ENCODE assay signal across 8 cellular contexts in genomic region chr7:144834516-144835165, GRCh38. TPM values are rescaled to one million over a fixed set of nuclear protein-coding genes. Genes with fewer than 3 reads are reported as not detected.
DNase-seq lines count a peak whose midpoint lies in the region; ATAC-seq and TF ChIP-seq lines count a peak whose summit lies in the region.

No MANE protein-coding gene starts in this region.

- H2BK120ac ChIP-seq in H9 (ENCODE audit: low read depth, low read length, poor library complexity, severe bottlenecking): no peak overlapping the region

- no peak overlapping the region for H2AK5ac ChIP-seq in H9 (ENCODE audit: insufficient read length, low read length)

- H2BK20ac ChIP-seq in H9 (ENCODE audit: low read depth, low read length, poor library complexity, severe bottlenecking): no peak overlapping the region

- H3K14ac ChIP-seq in H9 (ENCODE audit: insufficient read depth, low read length): no peak overlapping the region

- H4K91ac ChIP-seq in H9 (ENCODE audit: insufficient read length, low read depth, low read length): no peak overlapping the region

- H4K20me1 ChIP-seq in H9 (ENCODE audit: control insufficient read depth, insufficient read depth, insufficient read length): no peaks in the 10 kb centered on the region

- no peak overlapping the region for H3K9ac ChIP-seq in H9 (ENCODE audit: extremely low read depth, insufficient read length, low read length)

- H3K4me3 ChIP-seq in GM12875 (ENCODE audit: low read depth, low read length) (peak overlapping the region; percentile 85), psoas muscle (peak overlapping the region; percentile 81)

- H3K4me3 Mint-ChIP-seq in H9: peak overlapping the region; percentile 84 to 98
- H3K4me3 Mint-ChIP-seq in glutamatergic neuron (ENCODE audit: unreplicated experiment): peak overlapping the region; percentile 95

- H3K9me3 ChIP-seq in H9 (ENCODE audit: control insufficient read depth, low read depth, low read length): no peaks in the 10 kb centered on the region
- no peaks in the 10 kb centered on the region for H3K9me3 ChIP-seq in psoas muscle

- H3K56ac ChIP-seq in H9 (ENCODE audit: insufficient read length, low read depth, low read length): no peak overlapping the region

- H4K8ac ChIP-seq in H9 (replicated peaks; ENCODE audit: insufficient read length, low read depth, low read length): no peak overlapping the region

- H3K27me3 Mint-ChIP-seq in H9 (ENCODE audit: low read depth): peaks cover 6% of the 10 kb centered on the region
- H3K27me3 Mint-ChIP-seq in glutamatergic neuron (ENCODE audit: unreplicated experiment): peaks cover 3% of the 10 kb centered on the region

- peaks cover 0 to 16% of the 10 kb centered on the region in 2 experiments; a peak in 1 of 5 replicates for H3K9me3 Mint-ChIP-seq in H9
- peaks cover 8% of the 10 kb centered on the region for H3K9me3 Mint-ChIP-seq in glutamatergic neuron (ENCODE audit: unreplicated experiment)

- H3K27ac Mint-ChIP-seq in H9 (no peak overlapping the region; a peak in 1 of 7 replicates), glutamatergic neuron (ENCODE audit: unreplicated experiment) (peak overlapping the region; percentile 99)

- no peaks in the 10 kb centered on the region for H3K79me2 ChIP-seq in H9 (ENCODE audit: insufficient read depth, low read length)

- no peak overlapping the region for H3T11ph ChIP-seq in H9 (ENCODE audit: low read length)

- no peak overlapping the region for H2AFZ ChIP-seq in H9 (ENCODE audit: low read length)

- peaks cover 0 to 9% (median 3%) of the 10 kb centered on the region in 3 experiments; a peak in 3 of 7 replicates for H3K36me3 Mint-ChIP-seq in H9 (ENCODE audit: insufficient read depth in 1 of 3, low read depth in 3 of 3)
- no peaks in the 10 kb centered on the region for H3K36me3 Mint-ChIP-seq in glutamatergic neuron (ENCODE audit: unreplicated experiment)

- H2BK12ac ChIP-seq in H9 (ENCODE audit: insufficient read length, low read depth, low read length): no peak overlapping the region

- no peak overlapping the region for H3K18ac ChIP-seq in H9 (ENCODE audit: insufficient read length, low read depth, low read length)

- H3K4me2 ChIP-seq in H9 (ENCODE audit: insufficient read depth, insufficient read length, low read length): peak overlapping the region; percentile 92

- peaks cover 7% of the 10 kb centered on the region for H3K23me2 ChIP-seq in H9 (ENCODE audit: insufficient read length, low read depth, low read length, poor library complexity, severe bottlenecking)

- no peak overlapping the region for H2BK5ac ChIP-seq in H9 (ENCODE audit: insufficient read length, low read length)

- no peak for DNase-seq in H9
- DNase-seq in MV-4-11 (lab: John Stamatoyannopoulos, UW): peak; percentile 81
- peak; percentile 39 to 48 for DNase-seq in activated T-cell treated with anti-CD3 and anti-CD28 coated beads, Interleukin-2, amount 50 U/mL, for 48 hours
- no peak for DNase-seq in glutamatergic neuron
- DNase-seq in psoas muscle: no peak
- DNase-seq in activated gamma-delta T cell treated with Interleukin-2 at 50 U/mL for 16 hours: no peak
- DNase-seq in NCI-H1417 (lab: John Stamatoyannopoulos, UW): no peak

- H3K79me1 ChIP-seq in H9 (ENCODE audit: insufficient read depth, low read depth, low read length, poor library complexity, severe bottlenecking): no peaks in the 10 kb centered on the region

- H3K27me3 ChIP-seq in H9 (ENCODE audit: insufficient read depth, low read length) (no peaks in the 10 kb centered on the region), psoas muscle (ENCODE audit: insufficient read depth in 3 of 3, low read length in 2 of 3) (no peaks in the 10 kb centered on the region)

- H3K4me1 Mint-ChIP-seq in H9 (peaks cover 3 to 6% of the 10 kb centered on the region in 2 experiments; a peak in 2 of 4 replicates), glutamatergic neuron (ENCODE audit: low read depth, unreplicated experiment) (no peaks in the 10 kb centered on the region)

- H2BK15ac ChIP-seq in H9 (ENCODE audit: low read depth, low read length): no peak overlapping the region

- ATAC-seq in psoas muscle: peak in 2 of 4 donors; percentile 13 to 23

- H3K36me3 ChIP-seq in psoas muscle (ENCODE audit: insufficient read depth in 1 of 2, low read depth in 1 of 2): no peaks in the 10 kb centered on the region

- no peak overlapping the region for H3K4ac ChIP-seq in H9 (ENCODE audit: low read depth, low read length)

- TF ChIP-seq CTCF in GM12875 (IDR thresholded peaks at IDR 0.05; ENCODE audit: borderline replicate concordance, insufficient read depth, low read depth, low read length): no peak
- no peak for TF ChIP-seq CTCF in H9 (conservative IDR thresholded peaks at IDR 0.05)
- no peak for TF ChIP-seq CTCF in glutamatergic neuron (IDR thresholded peaks at IDR 0.05; ENCODE audit: partially characterized antibody, unreplicated experiment)
- TF ChIP-seq CTCF in psoas muscle (IDR thresholded peaks at IDR 0.05): no peak

- H3K27ac ChIP-seq in H9 (ENCODE audit: insufficient read length, low read depth, low read length) (no peak overlapping the region), psoas muscle (peak overlapping the region; percentile 89)

- H3K4me1 ChIP-seq in H9 (ENCODE audit: insufficient read depth, low read length) (no peaks in the 10 kb centered on the region), psoas muscle (peaks cover 4% of the 10 kb centered on the region)

- WGBS in H9 (ENCODE audit: extremely low coverage, insufficient read length, low lambda C conversion rate): no CpG with 5 or more reads among the region's 15 CpGs
- WGBS in psoas muscle, 3 donors: 23 to 34% (median 28%) methylated on average over 15 of the region's 15 CpGs

- H3K23ac ChIP-seq in H9 (ENCODE audit: insufficient read length, low read depth, low read length): no peak overlapping the region

- no peak overlapping the region for H4K5ac ChIP-seq in H9 (ENCODE audit: insufficient read length, low read depth, low read length)

- intact Hi-C loops in psoas muscle (cut with DNase I): no loop called here

RNA-seq across cellular contexts. Expression of gene TPK1, which starts 1.2 kb away (rescaled TPM):
- 3.1 and 4.2 TPM in 2 replicates for total RNA-seq in H9 (2021)
- 2.6 TPM for total RNA-seq in glutamatergic neuron (ENCODE audit: unreplicated experiment)
- 1 to 10 TPM; 2.5 to 5.1 (median 3.7) TPM for total RNA-seq in psoas muscle
- polyA plus RNA-seq in psoas muscle: 1 to 10 TPM; 1.7 to 2.3 (median 2.1) TPM

Comparison
In these comparisons a context has a peak if more than half of its experiments do, and no peak if none do; other contexts are left out.
1. DNase-seq: peak in MV-4-11 (single experiment) and activated T-cell treated with anti-CD3 and anti-CD28 coated beads, Interleukin-2, amount 50 U/mL, for 48 hours (2 of 2); none in H9 (single experiment), glutamatergic neuron (single experiment), psoas muscle (0 of 2), activated gamma-delta T cell treated with Interleukin-2 at 50 U/mL for 16 hours (single experiment) and NCI-H1417 (0 of 3).